23 cellular contexts compared by ENCODE assay signal in genomic region chr15:63930034-63930433, GRCh38.
"Had no signal": no experiment of that assay in that cellular context is flagged by ENCODE, and none has a peak within 500 bp of the region (broad histone marks: within the 10 kb centered on the region; RNA-seq: fewer than 3 reads in every experiment).

No MANE protein-coding gene starts in this region.

- H3K36me3 ChIP-seq: lower lobe of right lung, right lobe of liver, tibial nerve had no signal

- H3K27me3 Mint-ChIP-seq: stimulated activated naive B cell treated with anti-CD40 and anti-IgM and Interleukin-4, amounts not matched to agents 10 μg/mL and 1 μg/mL and 100 μg/mL, for 72 hours; stimulated activated naive CD8-positive, alpha-beta T cell treated with anti-CD3 and anti-CD28 coated beads, Interleukin-15, amount 100 ng/mL, for 72 hours had no signal

- DNase-seq: cortex of kidney; effector CD8-positive, alpha-beta T cell; gastrocnemius medialis; left ventricle myocardium inferior; lower lobe of right lung; midbrain; nephron progenitor cell; psoas muscle; retina; spleen; stimulated activated CD4-positive, alpha-beta T cell treated with anti-CD3 and anti-CD28 coated beads, Interleukin-15, amount 100 ng/mL, for 24 hours; stimulated activated CD4-positive, alpha-beta T cell treated with anti-CD3 and anti-CD28 coated beads, Interleukin-1b, Interleukin-23, amount 100 ng/mL, for 48 hours; stimulated activated CD4-positive, alpha-beta T cell treated with anti-CD3 and anti-CD28 coated beads, Interleukin-4, amount 100 ng/mL, for 24 hours; stimulated activated naive B cell treated with anti-CD40 and anti-IgM and Interleukin-4, amounts not matched to agents 10 μg/mL and 1 μg/mL and 100 μg/mL, for 72 hours; stimulated activated naive CD8-positive, alpha-beta T cell treated with anti-CD3 and anti-CD28 coated beads, Interleukin-15, amount 100 ng/mL, for 72 hours; testis had no signal

- H3K9me3 Mint-ChIP-seq: memory B cell; nephron progenitor cell; stimulated activated naive B cell treated with anti-CD40 and anti-IgM and Interleukin-4, amounts not matched to agents 10 μg/mL and 1 μg/mL and 100 μg/mL, for 72 hours; stimulated activated naive CD8-positive, alpha-beta T cell treated with anti-CD3 and anti-CD28 coated beads, Interleukin-15, amount 100 ng/mL, for 72 hours had no signal

- H3K27me3 ChIP-seq: dorsolateral prefrontal cortex, esophagus muscularis mucosa, gastrocnemius medialis, neutrophil, right lobe of liver, spleen, testis, tibial nerve had no signal

- H3K9me3 ChIP-seq: esophagus muscularis mucosa, gastrocnemius medialis, left ventricle myocardium inferior, lower lobe of right lung, neutrophil, psoas muscle, right lobe of liver, spleen, testis, tibial nerve had no signal

- H3K36me3 Mint-ChIP-seq: stimulated activated naive B cell treated with anti-CD40 and anti-IgM and Interleukin-4, amounts not matched to agents 10 μg/mL and 1 μg/mL and 100 μg/mL, for 72 hours had no signal

- H3K27ac Mint-ChIP-seq: memory B cell; nephron progenitor cell; stimulated activated naive B cell treated with anti-CD40 and anti-IgM and Interleukin-4, amounts not matched to agents 10 μg/mL and 1 μg/mL and 100 μg/mL, for 72 hours had no signal

- ATAC-seq: gastrocnemius medialis; lower lobe of right lung; psoas muscle; right lobe of liver; stimulated activated naive B cell treated with anti-CD40 and anti-IgM and Interleukin-4, amounts not matched to agents 10 μg/mL and 1 μg/mL and 100 μg/mL, for 72 hours; stimulated activated naive CD8-positive, alpha-beta T cell treated with anti-CD3 and anti-CD28 coated beads, Interleukin-15, amount 100 ng/mL, for 72 hours had no signal

- H3K4me3 Mint-ChIP-seq: memory B cell; nephron progenitor cell; stimulated activated naive B cell treated with anti-CD40 and anti-IgM and Interleukin-4, amounts not matched to agents 10 μg/mL and 1 μg/mL and 100 μg/mL, for 72 hours; stimulated activated naive CD8-positive, alpha-beta T cell treated with anti-CD3 and anti-CD28 coated beads, Interleukin-15, amount 100 ng/mL, for 72 hours had no signal

- H3K27ac ChIP-seq: dorsolateral prefrontal cortex, epithelial cell of prostate, esophagus muscularis mucosa, lower lobe of right lung, neutrophil, psoas muscle, right lobe of liver, testis, tibial nerve had no signal

- H3K4me1 ChIP-seq: right lobe of liver, tibial nerve had no signal

- H3K4me3 ChIP-seq: dorsolateral prefrontal cortex, esophagus muscularis mucosa, gastrocnemius medialis, left ventricle myocardium inferior, lower lobe of right lung, psoas muscle, right lobe of liver, spleen, testis, tibial nerve had no signal
